In the genomic region with DNA sequence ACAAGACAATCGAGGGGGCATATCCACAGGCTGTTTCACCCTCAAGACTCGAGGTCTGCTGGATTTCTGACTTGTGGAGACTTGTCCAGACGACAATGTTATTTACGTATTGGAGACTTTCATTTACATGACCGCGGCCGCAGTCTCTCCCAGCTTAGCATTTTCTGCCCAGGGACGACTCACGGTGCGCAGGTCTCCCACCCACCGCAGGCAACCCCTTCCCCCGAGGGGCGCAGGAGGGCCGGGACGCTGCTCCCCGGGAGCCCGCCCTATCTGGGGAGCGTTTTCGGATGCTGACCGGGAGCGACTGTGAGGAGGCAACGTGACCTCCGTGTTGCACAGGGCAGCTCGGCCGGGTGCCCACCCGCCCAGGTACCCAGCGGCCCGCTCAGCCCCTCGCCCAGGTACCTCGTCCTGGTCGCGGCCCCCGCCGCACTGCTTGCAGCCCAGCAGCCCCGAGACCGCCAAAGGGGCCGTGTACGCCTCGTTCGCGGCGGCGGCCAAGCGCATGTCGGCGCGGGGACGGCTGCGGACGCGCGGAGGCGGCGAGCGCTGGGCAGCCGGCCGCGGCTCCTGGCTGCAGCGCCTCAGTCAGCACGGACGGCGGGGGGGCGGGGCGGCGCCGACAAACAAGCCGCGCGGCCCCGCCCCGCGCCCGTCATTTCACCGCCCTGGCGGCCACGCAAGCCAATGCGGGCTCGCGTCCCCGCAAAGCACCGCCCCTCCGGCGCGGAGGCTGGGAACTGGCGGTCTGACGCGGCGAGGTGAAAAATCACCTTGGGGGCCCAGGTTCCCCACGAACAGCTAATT, we compare ENCODE assay signal across 8 cellular contexts.
A peak's percentile ranks its signal among the peaks of the same experiment; 100 is the strongest.
DNase-seq lines count a peak whose midpoint lies in the region; ATAC-seq and TF ChIP-seq lines count a peak whose summit lies in the region.

No MANE protein-coding gene starts in this region.

- H3K4me3 Mint-ChIP-seq in activated CD4-positive, alpha-beta T cell treated with anti-CD3 and anti-CD28 coated beads, Interleukin-2, amount 10 ng/mL, durations not matched to agents 24 days and 14 days = peak overlapping the region; percentile 93

- no peak for TF ChIP-seq CTCF in colonic mucosa (IDR thresholded peaks at IDR 0.05)

- peak; percentile 92 for DNase-seq in AG08396 (ENCODE audit: low spot score)
- DNase-seq in NCI-H510A treated with DMSO at 0.1 percent for 48 hours (lab: John Stamatoyannopoulos, UW) = peak; percentile 33
- peak; percentile 98 for DNase-seq in activated CD4-positive, alpha-beta T cell treated with anti-CD3 and anti-CD28 coated beads, Interleukin-2, amount 10 ng/mL, durations not matched to agents 24 days and 14 days
- DNase-seq in colonic mucosa = peak; percentile 96
- peak; percentile 97 for DNase-seq in left kidney (ENCODE audit: low read depth, low spot score)
- DNase-seq in stimulated activated CD4-positive, alpha-beta T cell treated with anti-CD3 and anti-CD28 coated beads, Interleukin-1b, Interleukin-23, amount 100 ng/mL, for 4 hours (ENCODE audit: low read depth in 2 of 2) = peak; percentile 84 to 90

- H3K27ac Mint-ChIP-seq in activated CD4-positive, alpha-beta T cell treated with anti-CD3 and anti-CD28 coated beads, Interleukin-2, amount 10 ng/mL, durations not matched to agents 24 days and 14 days = peak overlapping the region; percentile 92

- H3K27ac ChIP-seq in colonic mucosa = peak overlapping the region; percentile 93

- ATAC-seq in GM19023 (IDR thresholded peaks at IDR 0.05; ENCODE audit: unreplicated experiment) = peak; percentile 95
- peak; percentile 92 for ATAC-seq in HG03354 (IDR thresholded peaks at IDR 0.05; ENCODE audit: poor library complexity, severe bottlenecking, unreplicated experiment)

- H3K9me3 Mint-ChIP-seq in activated CD4-positive, alpha-beta T cell treated with anti-CD3 and anti-CD28 coated beads, Interleukin-2, amount 10 ng/mL, durations not matched to agents 24 days and 14 days = no peaks in the 10 kb centered on the region

- H3K27me3 ChIP-seq in colonic mucosa = no peaks in the 10 kb centered on the region

- peaks cover 3% of the 10 kb centered on the region for H3K36me3 Mint-ChIP-seq in activated CD4-positive, alpha-beta T cell treated with anti-CD3 and anti-CD28 coated beads, Interleukin-2, amount 10 ng/mL, durations not matched to agents 24 days and 14 days (ENCODE audit: low read depth)

- intact Hi-C loops in activated CD4-positive, alpha-beta T cell treated with anti-CD3 and anti-CD28 coated beads, Interleukin-2, amount 10 ng/mL, durations not matched to agents 24 days and 14 days (cut with micrococcal nuclease) = loop anchor here (1.0 to 5.0 kb wide), 12 partner anchors 50 to 450 kb away; partner anchors contain the start of genes ARMC2, CD164 and CEP57L1
- intact Hi-C loops in colonic mucosa (cut with DNase I) = no loop called here

- H3K27me3 Mint-ChIP-seq in activated CD4-positive, alpha-beta T cell treated with anti-CD3 and anti-CD28 coated beads, Interleukin-2, amount 10 ng/mL, durations not matched to agents 24 days and 14 days = peaks cover 2% of the 10 kb centered on the region

- H3K4me1 ChIP-seq in colonic mucosa = no peaks in the 10 kb centered on the region

- H3K4me1 Mint-ChIP-seq in activated CD4-positive, alpha-beta T cell treated with anti-CD3 and anti-CD28 coated beads, Interleukin-2, amount 10 ng/mL, durations not matched to agents 24 days and 14 days = peaks cover 35% of the 10 kb centered on the region

- H3K9me3 ChIP-seq in colonic mucosa = no peaks in the 10 kb centered on the region

- no peaks in the 10 kb centered on the region for H3K36me3 ChIP-seq in colonic mucosa

- H3K4me3 ChIP-seq in colonic mucosa = peak overlapping the region; percentile 76

- H3K9ac ChIP-seq in colonic mucosa (ENCODE audit: low read depth in 2 of 2, low read length in 2 of 2) = peak overlapping the region; percentile 96 to 99

Comparison
In these comparisons a context has a peak if more than half of its experiments do, and no peak if none do; other contexts are left out.
1. Peak in every context shown above with its lines: DNase-seq, ATAC-seq, H3K4me3 ChIP-seq and H3K27ac ChIP-seq.
2. DNase-seq: peak in every context shown above with its lines; median percentile 98 in activated CD4-positive, alpha-beta T cell treated with anti-CD3 and anti-CD28 coated beads, Interleukin-2, amount 10 ng/mL, durations not matched to agents 24 days and 14 days; 97 in left kidney; 96 in colonic mucosa; 92 in AG08396; 87 in stimulated activated CD4-positive, alpha-beta T cell treated with anti-CD3 and anti-CD28 coated beads, Interleukin-1b, Interleukin-23, amount 100 ng/mL, for 4 hours; 33 in NCI-H510A treated with DMSO at 0.1 percent for 48 hours.